In the genomic region with DNA sequence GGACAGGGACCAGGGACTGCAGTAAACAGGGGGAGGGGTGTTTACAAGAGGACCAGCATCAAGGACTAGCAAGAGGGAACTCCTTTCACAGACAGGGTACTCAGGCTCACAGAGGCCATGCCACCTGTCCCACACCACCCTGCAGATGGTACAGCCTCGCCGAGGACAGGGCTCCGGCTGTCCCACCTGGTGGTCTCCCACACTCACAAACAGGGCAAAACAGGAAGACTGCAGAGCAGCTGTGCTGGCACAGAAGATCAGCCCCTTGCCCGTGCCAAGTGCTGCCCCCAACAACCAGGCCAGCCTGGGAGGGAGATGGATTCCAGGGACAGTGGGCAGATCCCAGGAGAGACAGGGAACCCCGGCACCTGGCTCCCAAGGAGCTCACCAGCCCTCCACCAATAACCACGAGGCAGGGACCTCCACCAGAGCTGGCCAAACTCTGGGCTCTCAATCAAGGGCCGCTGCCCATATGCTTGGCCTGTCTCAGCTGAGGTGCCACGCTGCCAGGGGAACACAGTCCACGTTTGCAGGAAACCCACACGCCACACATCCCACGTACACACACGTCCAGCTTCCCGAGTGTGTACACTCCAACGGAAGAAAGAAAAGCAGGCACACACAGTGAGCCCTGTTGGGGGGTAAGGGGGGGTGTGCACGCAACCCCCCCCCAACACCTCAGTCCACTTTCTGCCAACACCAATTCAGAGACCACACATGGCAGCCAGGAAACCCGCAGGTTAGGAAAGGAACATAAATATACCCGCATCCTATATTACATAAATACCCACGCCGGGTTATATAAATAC, we compare ENCODE assay signal across 8 cellular contexts. TPM values are rescaled to one million over a fixed set of nuclear protein-coding genes. Genes with fewer than 3 reads are reported as not detected.
A peak's percentile ranks its signal among the peaks of the same experiment; 100 is the strongest.
DNase-seq lines count a peak whose midpoint lies in the region; ATAC-seq and TF ChIP-seq lines count a peak whose summit lies in the region.

No MANE protein-coding gene starts in this region.

- H3K27ac ChIP-seq in HUES6 (ENCODE audit: low read depth, low read length) (peak overlapping the region; percentile 93; the same call in 1 of the 2 replicates), hepatocyte (peak overlapping the region; percentile 99), skeletal muscle tissue (ENCODE audit: low read depth, low read length) (peak overlapping the region; percentile 96)

- H3K9ac ChIP-seq in HUES6 (ENCODE audit: low read length) (peak overlapping the region; percentile 86), skeletal muscle tissue (ENCODE audit: low read depth in 1 of 3, low read length in 3 of 3) (peak overlapping the region; percentile 95 to 96 (median 96))

- H3K27me3 Mint-ChIP-seq in activated T-helper 2 cell treated with anti-CD3 and anti-CD28 coated beads, Interferon-gamma antibody, Interleukin-2, Interleukin-4, amounts not matched to agents 10 μg/mL and 5 μg/mL and 100 μg/mL, durations not matched to agents 14 hours and 24 hours and 36 hours (ENCODE audit: low read depth), result no peaks in the 10 kb centered on the region

- H3K27ac Mint-ChIP-seq in activated T-helper 2 cell treated with anti-CD3 and anti-CD28 coated beads, Interferon-gamma antibody, Interleukin-2, Interleukin-4, amounts not matched to agents 10 μg/mL and 5 μg/mL and 100 μg/mL, durations not matched to agents 14 hours and 24 hours and 36 hours, result peak overlapping the region; percentile 91

- H3K9me3 Mint-ChIP-seq in activated T-helper 2 cell treated with anti-CD3 and anti-CD28 coated beads, Interferon-gamma antibody, Interleukin-2, Interleukin-4, amounts not matched to agents 10 μg/mL and 5 μg/mL and 100 μg/mL, durations not matched to agents 14 hours and 24 hours and 36 hours, result no peaks in the 10 kb centered on the region

- TF ChIP-seq CTCF in AG10803 (conservative IDR thresholded peaks at IDR 0.05; ENCODE audit: low read length) (no peak), hepatocyte (IDR thresholded peaks at IDR 0.05; ENCODE audit: poor library complexity) (no peak)

- no peak for ATAC-seq in GM19324 (IDR thresholded peaks at IDR 0.05; ENCODE audit: low FRiP score, unreplicated experiment)

- H3K4me2 ChIP-seq in hepatocyte, result peak overlapping the region; percentile 92

- H3K4me1 Mint-ChIP-seq in activated T-helper 2 cell treated with anti-CD3 and anti-CD28 coated beads, Interferon-gamma antibody, Interleukin-2, Interleukin-4, amounts not matched to agents 10 μg/mL and 5 μg/mL and 100 μg/mL, durations not matched to agents 14 hours and 24 hours and 36 hours (ENCODE audit: low read depth), result peaks cover 46% of the 10 kb centered on the region

- peaks cover 27% of the 10 kb centered on the region for H3K36me3 Mint-ChIP-seq in activated T-helper 2 cell treated with anti-CD3 and anti-CD28 coated beads, Interferon-gamma antibody, Interleukin-2, Interleukin-4, amounts not matched to agents 10 μg/mL and 5 μg/mL and 100 μg/mL, durations not matched to agents 14 hours and 24 hours and 36 hours (ENCODE audit: low read depth)

- peak overlapping the region; percentile 89 for H3K4me3 Mint-ChIP-seq in activated T-helper 2 cell treated with anti-CD3 and anti-CD28 coated beads, Interferon-gamma antibody, Interleukin-2, Interleukin-4, amounts not matched to agents 10 μg/mL and 5 μg/mL and 100 μg/mL, durations not matched to agents 14 hours and 24 hours and 36 hours (ENCODE audit: low read depth)

- in situ Hi-C loops in ACHN (cut with HindIII; ENCODE audit: low pct_ligation_motif_present, low pct_unique_long_range_greater_than_20kb, low sequenced_read_pairs), result no loop called here

- H3K36me3 ChIP-seq in HUES6 (ENCODE audit: control insufficient read depth, insufficient read depth, low read length) (peaks cover 42% of the 10 kb centered on the region), hepatocyte (replicated peaks; ENCODE audit: insufficient read depth, low read depth) (no peaks in the 10 kb centered on the region), skeletal muscle tissue (ENCODE audit: control insufficient read depth in 3 of 3, insufficient read depth in 3 of 3, low read length in 3 of 3) (peaks cover 4 to 13% (median 4%) of the 10 kb centered on the region in 3 donors)

- H3K27me3 ChIP-seq in HUES6 (ENCODE audit: control insufficient read depth, insufficient read depth, low read length) (no peaks in the 10 kb centered on the region), hepatocyte (no peaks in the 10 kb centered on the region), skeletal muscle tissue (ENCODE audit: control insufficient read depth in 3 of 3, insufficient read depth in 3 of 3, low read length in 3 of 3) (no peaks in the 10 kb centered on the region)

- H3K9me3 ChIP-seq in HUES6 (ENCODE audit: control insufficient read depth, insufficient read depth, low read depth, low read length), result no peaks in the 10 kb centered on the region
- H3K9me3 ChIP-seq in hepatocyte (ENCODE audit: low read depth), result no peaks in the 10 kb centered on the region
- no peaks in the 10 kb centered on the region for H3K9me3 ChIP-seq in skeletal muscle tissue (ENCODE audit: control insufficient read depth in 3 of 3, low read length in 3 of 3)

- 32% methylated on average over 19 of the region's 19 CpGs for WGBS in hepatocyte (ENCODE audit: low lambda C conversion rate, missing lambda C conversion rate)

- no peak overlapping the region for H2AFZ ChIP-seq in hepatocyte

- peaks cover 67% of the 10 kb centered on the region for H3K79me2 ChIP-seq in hepatocyte

- H3K4me1 ChIP-seq in HUES6 (ENCODE audit: control insufficient read depth, insufficient read depth, low read length), result peaks cover 70% of the 10 kb centered on the region
- H3K4me1 ChIP-seq in hepatocyte (ENCODE audit: insufficient read depth), result peaks cover 41% of the 10 kb centered on the region
- peaks cover 59 to 74% (median 68%) of the 10 kb centered on the region in 3 donors for H3K4me1 ChIP-seq in skeletal muscle tissue (ENCODE audit: control insufficient read depth in 3 of 3, insufficient read depth in 3 of 3, low read length in 3 of 3)

- peak overlapping the region; percentile 89 for H3K4me3 ChIP-seq in AG10803 (ENCODE audit: low read length)
- H3K4me3 ChIP-seq in HUES6 (ENCODE audit: low read depth, low read length), result peak overlapping the region; percentile 87
- H3K4me3 ChIP-seq in hepatocyte, result peak overlapping the region; percentile 43
- peak overlapping the region; percentile 76 to 86 (median 81) for H3K4me3 ChIP-seq in skeletal muscle tissue (ENCODE audit: low read length in 3 of 3)

- H4K20me1 ChIP-seq in hepatocyte (ENCODE audit: insufficient read depth, poor library complexity, severe bottlenecking), result peaks cover 52% of the 10 kb centered on the region

- DNase-seq in AG10803 (ENCODE audit: low read depth) (peak; percentile 40), hepatocyte (ENCODE audit: low spot score) (peak; percentile 27), ACHN (no peak)
- DNase-seq in activated T-helper 2 cell treated with anti-CD3 and anti-CD28 coated beads, Interferon-gamma antibody, Interleukin-2, Interleukin-4, amounts not matched to agents 10 μg/mL and 5 μg/mL and 100 μg/mL, durations not matched to agents 14 hours and 24 hours and 36 hours (ENCODE audit: low spot score), result no peak
- DNase-seq in activated CD4-positive, CD25-positive, alpha-beta regulatory T cell treated with anti-CD3 and anti-CD28 coated beads, Interleukin-2, amount 50 U/mL, for 72 hours, result no peak

- intact Hi-C loops in activated T-helper 2 cell treated with anti-CD3 and anti-CD28 coated beads, Interferon-gamma antibody, Interleukin-2, Interleukin-4, amounts not matched to agents 10 μg/mL and 5 μg/mL and 100 μg/mL, durations not matched to agents 14 hours and 24 hours and 36 hours (cut with micrococcal nuclease), result loop anchor here (5.0 kb wide), 3 partner anchors 43 to 133 kb away; partner anchors contain the start of genes MAFF, PLA2G6 and TMEM184B

- H3K9me2 ChIP-seq in hepatocyte (replicated peaks; ENCODE audit: insufficient read depth), result no peaks in the 10 kb centered on the region

RNA-seq across cellular contexts. Expression of gene CSNK1E, which starts 2.0 kb away (rescaled TPM):
- 155 and 160 TPM in 2 replicates for total RNA-seq in activated T-helper 2 cell treated with anti-CD3 and anti-CD28 coated beads, Interferon-gamma antibody, Interleukin-2, Interleukin-4, amounts not matched to agents 10 μg/mL and 5 μg/mL and 100 μg/mL, durations not matched to agents 14 hours and 24 hours and 36 hours
- total RNA-seq in hepatocyte (85.8 and 89.5 TPM in 2 replicates), skeletal muscle tissue (71.0 TPM)
- polyA plus RNA-seq in hepatocyte, result 123 and 152 TPM in 2 replicates

RNA-seq across cellular contexts. Expression of gene TMEM184B, which starts 42.4 kb away (rescaled TPM):
- total RNA-seq in activated T-helper 2 cell treated with anti-CD3 and anti-CD28 coated beads, Interferon-gamma antibody, Interleukin-2, Interleukin-4, amounts not matched to agents 10 μg/mL and 5 μg/mL and 100 μg/mL, durations not matched to agents 14 hours and 24 hours and 36 hours, result 34.8 and 35.8 TPM in 2 replicates
- total RNA-seq in hepatocyte (32.1 and 58.2 TPM in 2 replicates), skeletal muscle tissue (11.0 TPM)
- polyA plus RNA-seq in hepatocyte, result 90.0 and 102 TPM in 2 replicates

Comparison
In these comparisons a context has a peak if more than half of its experiments do, and no peak if none do; other contexts are left out.
1. DNase-seq: peak in AG10803 (single experiment) and hepatocyte (single experiment); none in activated T-helper 2 cell treated with anti-CD3 and anti-CD28 coated beads, Interferon-gamma antibody, Interleukin-2, Interleukin-4, amounts not matched to agents 10 μg/mL and 5 μg/mL and 100 μg/mL, durations not matched to agents 14 hours and 24 hours and 36 hours (single experiment), activated CD4-positive, CD25-positive, alpha-beta regulatory T cell treated with anti-CD3 and anti-CD28 coated beads, Interleukin-2, amount 50 U/mL, for 72 hours (single experiment) and ACHN (single experiment).
2. Peak in every context shown above with its lines, with median percentiles within 50 percentile points of each other: H3K4me3 ChIP-seq and H3K27ac ChIP-seq.